In genomic region chr3:54121404-54122045, GRCh38 we compare ENCODE assay signal across 9 cellular contexts. TPM values are rescaled to one million over a fixed set of nuclear protein-coding genes. Genes with fewer than 3 reads are reported as not detected.
DNase-seq lines count a peak whose midpoint lies in the region; ATAC-seq and TF ChIP-seq lines count a peak whose summit lies in the region.
"Had no signal": no experiment of that assay in that cellular context is flagged by ENCODE, and none has a peak within 500 bp of the region (broad histone marks: within the 10 kb centered on the region; RNA-seq: fewer than 3 reads in every experiment).

No MANE protein-coding gene starts in this region.

- H3K27ac Mint-ChIP-seq in mesothelial cell of epicardium, result no peak overlapping the region
- H3K27ac Mint-ChIP-seq: activated naive CD8-positive, alpha-beta T cell had no signal

- no peak overlapping the region for H3K9ac ChIP-seq in colonic mucosa (ENCODE audit: low read depth in 2 of 2, low read length in 2 of 2)

- peaks cover 87% of the 10 kb centered on the region for H3K27me3 Mint-ChIP-seq in mesothelial cell of epicardium (ENCODE audit: low read depth)

- H3K27ac ChIP-seq in ACC112 (ENCODE audit: low read depth, low read length) (no peak overlapping the region), colonic mucosa (no peak overlapping the region)

- DNase-seq in H7 (no peak), colonic mucosa (no peak), mesothelial cell of epicardium (ENCODE audit: low spot score in 2 of 2, unreplicated experiment in 2 of 2) (peak in 1 of 2 experiments; percentile 45), NCI-H2029 treated with DMSO at 0.1 percent for 48 hours (lab: John Stamatoyannopoulos, UW) (no peak), sciatic nerve (ENCODE audit: low spot score) (no peak), putamen (ENCODE audit: low spot score) (no peak)
- DNase-seq in stimulated activated CD4-positive, alpha-beta T cell treated with anti-CD3 and anti-CD28 coated beads, Interleukin-2, amount 100 ng/mL, for 48 hours, result no peak

- no peak overlapping the region for H2AFZ ChIP-seq in ACC112 (ENCODE audit: low read length, unreplicated experiment)

- H3K4me1 Mint-ChIP-seq in mesothelial cell of epicardium, result peaks cover 15% of the 10 kb centered on the region

- intact Hi-C loops in colonic mucosa (cut with DNase I), result no loop called here
- intact Hi-C loops in sciatic nerve (cut with DNase I), result no loop called here

- peak overlapping the region; percentile 59 for H3K4me3 Mint-ChIP-seq in mesothelial cell of epicardium
- H3K4me3 Mint-ChIP-seq: activated naive CD8-positive, alpha-beta T cell had no signal

- no peaks in the 10 kb centered on the region for H3K79me2 ChIP-seq in ACC112 (ENCODE audit: control insufficient read depth, insufficient read depth, low read length, unreplicated experiment)

- H3K27me3 ChIP-seq in ACC112 (ENCODE audit: insufficient read depth, low read length), result peaks cover 63% of the 10 kb centered on the region
- H3K27me3 ChIP-seq in H7 (ENCODE audit: control insufficient read depth, insufficient read depth, low read length), result peaks cover 57% of the 10 kb centered on the region
- peaks cover 50% of the 10 kb centered on the region for H3K27me3 ChIP-seq in colonic mucosa

- no peak for TF ChIP-seq CTCF in colonic mucosa (IDR thresholded peaks at IDR 0.05)
- no peak for TF ChIP-seq CTCF in mesothelial cell of epicardium (IDR thresholded peaks at IDR 0.05; ENCODE audit: unreplicated experiment)

- no peaks in the 10 kb centered on the region for H3K9me3 Mint-ChIP-seq in mesothelial cell of epicardium

- H3K9me3 ChIP-seq in colonic mucosa, result no peaks in the 10 kb centered on the region

- H3K36me3 ChIP-seq in ACC112 (ENCODE audit: insufficient read depth, low read length), result no peaks in the 10 kb centered on the region
- no peaks in the 10 kb centered on the region for H3K36me3 ChIP-seq in H7 (replicated peaks; ENCODE audit: control insufficient read depth, insufficient read depth, low read length)
- H3K36me3 ChIP-seq in colonic mucosa, result no peaks in the 10 kb centered on the region

- H3K4me1 ChIP-seq in ACC112 (ENCODE audit: control insufficient read depth, insufficient read depth, low read length, unreplicated experiment) (no peaks in the 10 kb centered on the region), colonic mucosa (no peaks in the 10 kb centered on the region)

- no peaks in the 10 kb centered on the region for H3K36me3 Mint-ChIP-seq in mesothelial cell of epicardium
- H3K36me3 Mint-ChIP-seq: activated naive CD8-positive, alpha-beta T cell had no signal

- no peak for ATAC-seq in sciatic nerve

- H3K4me3 ChIP-seq in ACC112 (ENCODE audit: low read depth, low read length) (peak overlapping the region; percentile 29), H7 (ENCODE audit: insufficient read depth, low read depth, low read length) (peak overlapping the region; percentile 67), colonic mucosa (peak overlapping the region; percentile 39)

RNA-seq across cellular contexts. Expression of gene CACNA2D3, which starts 0.8 kb away (rescaled TPM):
- total RNA-seq in H7 (2014; rRNA removed; shearing (Covaris generic)), result 1.6 TPM in 2 replicates
- under 1 TPM; 0.42 to 0.98 TPM for total RNA-seq in colonic mucosa
- total RNA-seq in mesothelial cell of epicardium, result 1.7 to 2.8 TPM (median 2.3 TPM) in 3 replicates
- 6.9 TPM for total RNA-seq in sciatic nerve
